ENCODE assay signal across 8 cellular contexts in genomic region chr15:78944202-78944625, GRCh38. TPM values are rescaled to one million over a fixed set of nuclear protein-coding genes. Genes with fewer than 3 reads are reported as not detected.
DNase-seq lines count a peak whose midpoint lies in the region; ATAC-seq and TF ChIP-seq lines count a peak whose summit lies in the region.

No MANE protein-coding gene starts in this region.

- no peak overlapping the region for H3K27ac ChIP-seq in ACC112 (ENCODE audit: low read depth, low read length)
- peak overlapping the region; percentile 44 for H3K27ac ChIP-seq in muscle layer of colon (ENCODE audit: low read depth, low read length)

- H3K36me3 ChIP-seq in ACC112 (ENCODE audit: insufficient read depth, low read length) (no peaks in the 10 kb centered on the region), muscle layer of colon (ENCODE audit: insufficient read depth, low read length) (no peaks in the 10 kb centered on the region)

- TF ChIP-seq POLR2A in erythroblast (IDR thresholded peaks at IDR 0.05; ENCODE audit: low read length) = no peak

- H3K9me3 ChIP-seq in muscle layer of colon (ENCODE audit: low read length) = no peaks in the 10 kb centered on the region

- H3K27ac Mint-ChIP-seq in chondrocyte (ENCODE audit: unreplicated experiment) = no peak overlapping the region

- peaks cover 12% of the 10 kb centered on the region for H3K27me3 Mint-ChIP-seq in chondrocyte (ENCODE audit: low read depth)

- peak overlapping the region; percentile 41 for H3K9ac ChIP-seq in muscle layer of colon (ENCODE audit: low read length)

- peak; percentile 30 for ATAC-seq in GM19438 (IDR thresholded peaks at IDR 0.05; ENCODE audit: low read depth, unreplicated experiment)

- no peaks in the 10 kb centered on the region for H3K9me3 Mint-ChIP-seq in chondrocyte (ENCODE audit: low read depth)

- peaks cover 14% of the 10 kb centered on the region for H3K4me1 Mint-ChIP-seq in chondrocyte (ENCODE audit: low read depth)

- no peaks in the 10 kb centered on the region for H3K36me3 Mint-ChIP-seq in chondrocyte (ENCODE audit: low read depth)

- peak; percentile 71 for DNase-seq in HT-29 (ENCODE audit: low spot score)
- peak; percentile 83 for DNase-seq in chondrocyte (ENCODE audit: low spot score)
- DNase-seq in erythroblast (lab: John Stamatoyannopoulos, UW) = no peak
- no peak for DNase-seq in foreskin melanocyte
- DNase-seq in activated CD4-positive, CD25-positive, alpha-beta regulatory T cell (lab: John Stamatoyannopoulos, UW) = no peak

- H3K4me1 ChIP-seq in ACC112 (ENCODE audit: control insufficient read depth, insufficient read depth, low read length, unreplicated experiment) (peaks cover 5% of the 10 kb centered on the region), muscle layer of colon (ENCODE audit: insufficient read depth, low read length) (peaks cover 11% of the 10 kb centered on the region)

- no peak overlapping the region for H2AFZ ChIP-seq in ACC112 (ENCODE audit: low read length, unreplicated experiment)

- TF ChIP-seq CTCF in chondrocyte (IDR thresholded peaks at IDR 0.05) = no peak

- H3K27me3 ChIP-seq in ACC112 (ENCODE audit: insufficient read depth, low read length) (peaks cover 27% of the 10 kb centered on the region), muscle layer of colon (ENCODE audit: control insufficient read depth in 1 of 2, insufficient read depth in 2 of 2, low read length in 2 of 2) (no peaks in the 10 kb centered on the region)

- H3K4me3 ChIP-seq in ACC112 (ENCODE audit: low read depth, low read length) (peak overlapping the region; percentile 72), muscle layer of colon (ENCODE audit: low read depth in 1 of 2, low read length in 2 of 2) (peak overlapping the region; percentile 65 to 74)

- no peaks in the 10 kb centered on the region for H3K79me2 ChIP-seq in ACC112 (ENCODE audit: control insufficient read depth, insufficient read depth, low read length, unreplicated experiment)

- H3K4me3 Mint-ChIP-seq in chondrocyte (ENCODE audit: unreplicated experiment) = peak overlapping the region; percentile 72

RNA-seq across cellular contexts. Expression of gene CTSH, which starts 0.6 kb away (rescaled TPM):
- 492 and 536 TPM in 2 replicates for total RNA-seq in HT-29 (2014; rRNA removed; shearing (Covaris generic))
- total RNA-seq in chondrocyte = 12.0 to 22.5 TPM (median 22.0 TPM) in 3 replicates

Comparison
In these comparisons a context has a peak if more than half of its experiments do, and no peak if none do; other contexts are left out.
1. DNase-seq: peak in HT-29 (single experiment) and chondrocyte (single experiment); none in erythroblast (0 of 2), foreskin melanocyte (single experiment) and activated CD4-positive, CD25-positive, alpha-beta regulatory T cell (0 of 4).
2. RNA of gene CTSH, which starts 0.6 kb away (total RNA-seq): 492 to 536 TPM in HT-29; 12.0 to 22.5 TPM in chondrocyte; every median in the first group is over 10 times any median in the second.